8 cellular contexts compared by ENCODE assay signal in genomic region chr1:32500387-32501209, GRCh38. TPM values are rescaled to one million over a fixed set of nuclear protein-coding genes. Genes with fewer than 3 reads are reported as not detected.
A peak's percentile ranks its signal among the peaks of the same experiment; 100 is the strongest.
DNase-seq lines count a peak whose midpoint lies in the region; ATAC-seq and TF ChIP-seq lines count a peak whose summit lies in the region.

No MANE protein-coding gene starts in this region.

- no peak for ATAC-seq in GM18505 (IDR thresholded peaks at IDR 0.05; ENCODE audit: unreplicated experiment)
- ATAC-seq in SK-N-SH treated with all-trans-retinoic acid at 6 μM for 48 hours = peak; percentile 91
- no peak for ATAC-seq in GM21367 (IDR thresholded peaks at IDR 0.05; ENCODE audit: unreplicated experiment)

- H3K36me3 ChIP-seq in skeletal muscle satellite cell (ENCODE audit: insufficient read depth, low read length) = no peaks in the 10 kb centered on the region

- H3K4me3 ChIP-seq in skeletal muscle satellite cell (ENCODE audit: low read length) = peak overlapping the region; percentile 76

- peak overlapping the region; percentile 91 for H3K4me2 ChIP-seq in skeletal muscle satellite cell (ENCODE audit: low read length)

- peaks cover 7% of the 10 kb centered on the region for H3K4me1 ChIP-seq in skeletal muscle satellite cell (ENCODE audit: control insufficient read depth, insufficient read depth, low read length)

- peak; percentile 91 for DNase-seq in AG08396 (ENCODE audit: low spot score)
- peak; percentile 63 for DNase-seq in M059J (ENCODE audit: low read depth)
- peak in 47 of 61 donors; percentile 1 to 68 (median 28) for DNase-seq in caudate nucleus (lab: John Stamatoyannopoulos, UW)
- peak; percentile 63 for DNase-seq in inferior parietal cortex (ENCODE audit: extremely low spot score)

- no peaks in the 10 kb centered on the region for H3K27me3 ChIP-seq in skeletal muscle satellite cell (ENCODE audit: control insufficient read depth, insufficient read depth, low read length)

- no peaks in the 10 kb centered on the region for H3K9me3 ChIP-seq in skeletal muscle satellite cell (replicated peaks; ENCODE audit: low read length)

- TF ChIP-seq POLR2A in GM18505 (IDR thresholded peaks at IDR 0.05; ENCODE audit: borderline replicate concordance, extremely low read depth, insufficient read depth, insufficient read length) = peak; percentile 36

- peak overlapping the region; percentile 82 for H3K27ac ChIP-seq in caudate nucleus (ENCODE audit: low read depth, low read length)

- H3K9ac ChIP-seq in skeletal muscle satellite cell (ENCODE audit: low read depth, low read length) = peak overlapping the region; percentile 85

TF ChIP-seq in SK-N-SH treated with all-trans-retinoic acid at 6 μM for 48 hours, 23 proteins besides CTCF, POLR2A, EP300 and RAD21:
- TF ChIP-seq ZC3H10 (CRISPR knock-in tag; IDR thresholded peaks at IDR 0.05) = 0 out of 2 replicates have a peak, but pooled peaks have one; percentile 18
- no peak for TF ChIP-seq TOX (CRISPR knock-in tag; IDR thresholded peaks at IDR 0.05; ENCODE audit: borderline replicate concordance)

RNA-seq across cellular contexts. Expression of gene ZBTB8B, which starts 35.7 kb away (rescaled TPM):
- 0.02 and 0.32 TPM in 2 replicates for total RNA-seq in M059J (2014; rRNA removed; shearing (Covaris generic))
- not detected in 2 replicates for total RNA-seq in skeletal muscle satellite cell (2012; rRNA removed)

RNA-seq across cellular contexts. Expression of gene ZBTB8A, which starts 38.6 kb away (rescaled TPM):
- 3.2 and 6.3 TPM in 2 replicates for total RNA-seq in M059J (2014; rRNA removed; shearing (Covaris generic))
- total RNA-seq in skeletal muscle satellite cell (2012; rRNA removed) = 2.2 and 3.0 TPM in 2 replicates

Comparison
In these comparisons a context has a peak if more than half of its experiments do, and no peak if none do; other contexts are left out.
1. DNase-seq: peak in every context shown above with its lines; median percentile 91 in AG08396; 63 in M059J; 63 in inferior parietal cortex; 28 in caudate nucleus.